ENCODE assay signal across 35 cellular contexts in the genomic region with DNA sequence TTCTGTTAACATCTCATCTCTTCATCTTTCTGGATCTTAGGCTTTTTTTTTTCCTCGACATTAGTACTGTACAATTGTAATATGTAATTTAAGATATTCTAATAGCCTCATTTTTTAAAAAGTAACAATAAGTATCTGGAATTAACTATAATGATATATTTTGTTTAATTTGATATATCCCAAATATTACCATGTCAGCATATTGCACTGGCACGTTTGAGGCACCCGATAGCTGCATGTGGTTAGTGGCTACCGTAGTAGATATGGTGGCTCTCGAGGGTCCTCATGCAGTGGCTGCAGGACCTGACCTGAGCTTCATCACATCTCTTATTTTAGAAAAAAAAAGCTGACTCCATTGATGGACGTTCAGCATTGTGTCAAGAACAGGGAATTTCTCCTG.
"Had no signal": no experiment of that assay in that cellular context is flagged by ENCODE, and none has a peak within 500 bp of the region (broad histone marks: within the 10 kb centered on the region; RNA-seq: fewer than 3 reads in every experiment).

No MANE protein-coding gene starts in this region.

- H3K36me3 ChIP-seq: MG63 had no signal

- DNase-seq: Kasumi-1, MG63, MM.1S, MV-4-11, NCI-H1048, NCI-H1092, NCI-H1092 treated with DMSO at 0.1 percent for 48 hours, NCI-H1105, NCI-H1105 treated with DMSO at 0.1 percent for 48 hours, NCI-H1417, NCI-H1417 treated with DMSO at 0.1 percent for 48 hours, NCI-H1436, NCI-H1436 treated with DMSO at 0.1 percent for 48 hours, NCI-H146, NCI-H1694, NCI-H1694 treated with DMSO at 0.1 percent for 48 hours, NCI-H187, NCI-H187 treated with DMSO at 0.1 percent for 48 hours, NCI-H1930, NCI-H2029, NCI-H2029 treated with DMSO at 0.1 percent for 48 hours, NCI-H2081, NCI-H2081 treated with DMSO at 0.1 percent for 48 hours, NCI-H2107, NCI-H2171, NCI-H2171 treated with DMSO at 0.1 percent for 48 hours, NCI-H2227 treated with DMSO at 0.1 percent for 48 hours, NCI-H226, NCI-H345, NCI-H446, NCI-H446 treated with DMSO at 0.1 percent for 48 hours, NCI-H510A, NCI-H510A treated with DMSO at 0.1 percent for 48 hours, NCI-H524, NCI-H524 treated with DMSO at 0.1 percent for 48 hours had no signal

- H3K27me3 ChIP-seq: MG63 had no signal

- H3K9me3 ChIP-seq: MG63 had no signal

- H3K4me3 ChIP-seq: MG63 had no signal
